In genomic region chr14:96205994-96206392, GRCh38 we compare ENCODE assay signal across 13 cellular contexts. TPM values are rescaled to one million over a fixed set of nuclear protein-coding genes. Genes with fewer than 3 reads are reported as not detected.
A peak's percentile ranks its signal among the peaks of the same experiment; 100 is the strongest.
DNase-seq lines count a peak whose midpoint lies in the region; ATAC-seq, FAIRE-seq and TF ChIP-seq lines count a peak whose summit lies in the region.
"Had no signal": no experiment of that assay in that cellular context is flagged by ENCODE, and none has a peak within 500 bp of the region (broad histone marks: within the 10 kb centered on the region; RNA-seq: fewer than 3 reads in every experiment).

No MANE protein-coding gene starts in this region.

- H4K20me1 ChIP-seq in endothelial cell of umbilical vein (replicated peaks; ENCODE audit: control insufficient read depth, extremely low read depth, insufficient read depth, low read length): no peaks in the 10 kb centered on the region
- H4K20me1 ChIP-seq: BLaER1 had no signal

- no peaks in the 10 kb centered on the region for H3K79me2 ChIP-seq in endothelial cell of umbilical vein (ENCODE audit: control insufficient read depth, insufficient read depth, low read length)

- H2AFZ ChIP-seq in endothelial cell of umbilical vein (ENCODE audit: low read depth, low read length): no peak overlapping the region

- no peaks in the 10 kb centered on the region for H3K27me3 ChIP-seq in endothelial cell of umbilical vein (ENCODE audit: control insufficient read depth in 2 of 2, insufficient read depth in 2 of 2, low read length in 2 of 2)
- no peaks in the 10 kb centered on the region for H3K27me3 ChIP-seq in pancreas
- H3K27me3 ChIP-seq: BLaER1 had no signal

- no peak overlapping the region for H3K9ac ChIP-seq in endothelial cell of umbilical vein (replicated peaks; ENCODE audit: extremely low read depth, insufficient read depth, low read length)
- H3K9ac ChIP-seq: BLaER1 had no signal

- H3K9me1 ChIP-seq in endothelial cell of umbilical vein (replicated peaks; ENCODE audit: control insufficient read depth, extremely low read depth, insufficient read depth, low read length): no peaks in the 10 kb centered on the region

- H3K27ac ChIP-seq in endothelial cell of umbilical vein (ENCODE audit: insufficient read depth, low read depth, low read length) (no peak overlapping the region), pancreas (peak overlapping the region; percentile 72 to 89 (median 82))
- H3K27ac ChIP-seq: BLaER1 had no signal

- DNase-seq in AG08396 (ENCODE audit: low spot score): peak; percentile 49
- DNase-seq in NOMO-1 treated with dmso at 0.1 percent for 144 hours (lab: John Stamatoyannopoulos, UW; ENCODE audit: unreplicated experiment): peak; percentile 1
- no peak for DNase-seq in endothelial cell of umbilical vein (ENCODE audit: low read depth, low spot score)
- DNase-seq in pancreas: no peak
- no peak for DNase-seq in GM19238 (ENCODE audit: insufficient read length, low spot score)
- DNase-seq: effector memory CD4-positive, alpha-beta T cell; naive thymus-derived CD8-positive, alpha-beta T cell; NCI-H1436 treated with DMSO at 0.1 percent for 48 hours; stimulated activated CD4-positive, alpha-beta T cell treated with anti-CD3 and anti-CD28 coated beads, Interleukin-15, amount 100 ng/mL, for 24 hours had no signal

- CTCF ChIA-PET in endothelial cell of umbilical vein (lab: Charles Lee): no interaction called here

- WGBS in pancreas, 2 donors: 42 to 43% methylated on average over 6 of the region's 6 CpGs

- BruUV-seq in endothelial cell of umbilical vein (replicated peaks; lab: Mats Ljungman, UMichigan): TSS peak; percentile 19

- H3K4me3 ChIP-seq in endothelial cell of umbilical vein (replicated peaks in 1 of 3; ENCODE audit: insufficient read depth in 1 of 3, low read depth in 1 of 3, low read length in 3 of 3) (no peak overlapping the region), pancreas (peak overlapping the region in 2 of 4 donors; percentile 38 to 50)
- H3K4me3 ChIP-seq: BLaER1 had no signal

- no peaks in the 10 kb centered on the region for H3K9me3 ChIP-seq in endothelial cell of umbilical vein (replicated peaks; ENCODE audit: control insufficient read depth, insufficient read depth, low read length)
- H3K9me3 ChIP-seq in pancreas: no peaks in the 10 kb centered on the region
- H3K9me3 ChIP-seq: BLaER1 had no signal

- TF ChIP-seq POLR2A in endothelial cell of umbilical vein (IDR thresholded peaks at IDR 0.05; ENCODE audit: low read depth, low read length): no peak

- dilution Hi-C loops in endothelial cell of umbilical vein (cut with MboI; ENCODE audit: extremely low pct_ligation_motif_present, low sequenced_read_pairs): no loop called here

- H3K4me2 ChIP-seq in endothelial cell of umbilical vein (ENCODE audit: insufficient read depth, low read length): no peak overlapping the region
- H3K4me2 ChIP-seq: BLaER1 had no signal

- FAIRE-seq in endothelial cell of umbilical vein (lab: Jason Lieb, UNC) (no peak), pancreas (lab: Jason Lieb, UNC) (no peak)

- intact Hi-C loops in endothelial cell of umbilical vein (cut with micrococcal nuclease): loop anchor here (2.0 kb wide), 2 partner anchors 69 to 105 kb away; no protein-coding TSS in a partner anchor
- intact Hi-C loops in pancreas (cut with DNase I): no loop called here

- no peaks in the 10 kb centered on the region for H3K4me1 ChIP-seq in endothelial cell of umbilical vein (ENCODE audit: control insufficient read depth, extremely low read depth, insufficient read depth, low read length)
- H3K4me1 ChIP-seq in pancreas: peaks cover 9 to 20% (median 19%) of the 10 kb centered on the region in 3 donors

- TF ChIP-seq CTCF in endothelial cell of umbilical vein (IDR thresholded peaks at IDR 0.05; ENCODE audit: extremely low read depth in 1 of 2, insufficient read depth in 1 of 2, low read depth in 1 of 2, low read length in 2 of 2) (no peak), pancreas (IDR thresholded peaks at IDR 0.05) (no peak)

- no peaks in the 10 kb centered on the region for H3K36me3 ChIP-seq in endothelial cell of umbilical vein (ENCODE audit: control insufficient read depth in 2 of 2, extremely low read depth in 1 of 2, insufficient read depth in 2 of 2, low read length in 2 of 2)
- no peaks in the 10 kb centered on the region for H3K36me3 ChIP-seq in pancreas
- H3K36me3 ChIP-seq: BLaER1 had no signal

- POLR2A ChIA-PET in endothelial cell of umbilical vein (lab: Charles Lee): no interaction called here

- ATAC-seq in pancreas (no peak), HG02763 (IDR thresholded peaks at IDR 0.05; ENCODE audit: unreplicated experiment) (no peak), esophagus mucosa (no peak), GM18858 (IDR thresholded peaks at IDR 0.05; ENCODE audit: unreplicated experiment) (no peak)
- ATAC-seq: naive thymus-derived CD8-positive, alpha-beta T cell had no signal

TF ChIP-seq in endothelial cell of umbilical vein, 7 proteins besides CTCF, POLR2A, EP300 and RAD21:
- TF ChIP-seq MAX (IDR thresholded peaks at IDR 0.05; ENCODE audit: insufficient read depth, insufficient read length) (no peak), MYC (IDR thresholded peaks at IDR 0.05; ENCODE audit: low read depth, low read length) (no peak)

RNA-seq across cellular contexts. Expression of gene BDKRB2, which starts 1.4 kb away (rescaled TPM):
- 0.39 and 0.77 TPM in 2 replicates for total RNA-seq in endothelial cell of umbilical vein
- polyA plus RNA-seq in endothelial cell of umbilical vein: 0.08 and 0.22 TPM in 2 replicates
- polyA plus RNA-seq in endothelial cell of umbilical vein (2011; cell fraction: cytosol; rRNA removed): 0.11 and 0.12 TPM in 2 replicates
- polyA plus RNA-seq in endothelial cell of umbilical vein (2011; cell fraction: nucleus; rRNA removed): 0.06 and 0.24 TPM in 2 replicates
- polyA plus RNA-seq in endothelial cell of umbilical vein (2012): not detected in 2 replicates
- polyA minus RNA-seq in endothelial cell of umbilical vein: 0.30 and 3.2 TPM in 2 replicates
- 4.3 TPM for polyA minus RNA-seq in endothelial cell of umbilical vein (2011; cell fraction: cytosol; rRNA and poly(A)+ RNA removed)
- 0.14 and 0.19 TPM in 2 replicates for polyA minus RNA-seq in endothelial cell of umbilical vein (2011; cell fraction: nucleus; rRNA and poly(A)+ RNA removed)
- 1 to 10 TPM; 3.8 to 7.3 (median 6.6) TPM for total RNA-seq in pancreas
- 1 to 10 TPM; 3.9 to 9.6 TPM for polyA plus RNA-seq in pancreas
- total RNA-seq in esophagus mucosa: 22.1 TPM
- total RNA-seq: naive thymus-derived CD8-positive, alpha-beta T cell had no signal
- polyA plus RNA-seq: naive thymus-derived CD8-positive, alpha-beta T cell had no signal

RNA-seq across cellular contexts. Expression of gene BDKRB1, which starts 50.0 kb away (rescaled TPM):
- total RNA-seq in endothelial cell of umbilical vein: not detected in 2 replicates
- not detected in 2 replicates for polyA plus RNA-seq in endothelial cell of umbilical vein
- polyA plus RNA-seq in endothelial cell of umbilical vein (2011; cell fraction: cytosol; rRNA removed): not detected in 2 replicates
- polyA plus RNA-seq in endothelial cell of umbilical vein (2011; cell fraction: nucleus; rRNA removed): not detected in 2 replicates
- polyA plus RNA-seq in endothelial cell of umbilical vein (2012): not detected in 2 replicates
- not detected in 2 replicates for polyA minus RNA-seq in endothelial cell of umbilical vein
- polyA minus RNA-seq in endothelial cell of umbilical vein (2011; cell fraction: cytosol; rRNA and poly(A)+ RNA removed): 5.8 TPM
- polyA minus RNA-seq in endothelial cell of umbilical vein (2011; cell fraction: nucleus; rRNA and poly(A)+ RNA removed): 0.29 TPM in 1 of 2 replicates, not detected in the other
- under 1 TPM; 0.12 to 0.92 (median 0.50) TPM for total RNA-seq in pancreas
- 1 to 10 TPM; 3.0 to 4.5 TPM for polyA plus RNA-seq in pancreas
- total RNA-seq in esophagus mucosa: 6.1 TPM
- total RNA-seq: naive thymus-derived CD8-positive, alpha-beta T cell had no signal
- polyA plus RNA-seq: naive thymus-derived CD8-positive, alpha-beta T cell had no signal

Comparison
In these comparisons a context has a peak if more than half of its experiments do, and no peak if none do; other contexts are left out.
1. DNase-seq: peak in AG08396 (single experiment) and NOMO-1 treated with dmso at 0.1 percent for 144 hours (single experiment); none in endothelial cell of umbilical vein (single experiment), pancreas (0 of 6) and GM19238 (single experiment).